In genomic region chr12:50763637-50764115, GRCh38 we compare ENCODE assay signal across 8 cellular contexts. TPM values are rescaled to one million over a fixed set of nuclear protein-coding genes. Genes with fewer than 3 reads are reported as not detected.
DNase-seq lines count a peak whose midpoint lies in the region; ATAC-seq, FAIRE-seq and TF ChIP-seq lines count a peak whose summit lies in the region.

TSS of gene ATF1 (plus strand) at chr12:50764101. CDS start at chr12:50780146, 16,045 bp downstream.

- no peaks in the 10 kb centered on the region for H3K27me3 Mint-ChIP-seq in central memory CD8-positive, alpha-beta T cell

- H3K4me1 Mint-ChIP-seq in central memory CD8-positive, alpha-beta T cell: peaks cover 30% of the 10 kb centered on the region

- H3K27me3 ChIP-seq in keratinocyte (ENCODE audit: control insufficient read depth, extremely low read depth, insufficient read depth, low read length): no peaks in the 10 kb centered on the region

- H3K9me3 ChIP-seq in keratinocyte (ENCODE audit: control insufficient read depth, low read depth, low read length): no peaks in the 10 kb centered on the region

- no peaks in the 10 kb centered on the region for H3K36me3 ChIP-seq in keratinocyte (ENCODE audit: control insufficient read depth in 2 of 2, extremely low read depth in 1 of 2, insufficient read depth in 2 of 2, low read length in 2 of 2)

- peaks cover 39% of the 10 kb centered on the region for H3K79me2 ChIP-seq in keratinocyte (ENCODE audit: control insufficient read depth, insufficient read depth, low read length)

- POLR2A ChIA-PET in AG04449 (lab: Yijun Ruan, JAX): interaction anchor here (0.5 to 1.5 kb wide), 5 partner anchors 10 to 240 kb away, joined by 3 to 5 read pairs (median 3); no protein-coding TSS in a partner anchor

- DNase-seq in AG04449 (ENCODE audit: low read depth, low spot score) (peak; percentile 38), NCI-H2227 (lab: John Stamatoyannopoulos, UW; ENCODE audit: unreplicated experiment) (peak; percentile 92), keratinocyte (ENCODE audit: low read depth, low spot score) (peak; percentile 59)
- DNase-seq in activated CD4-positive, CD25-positive, alpha-beta regulatory T cell (lab: John Stamatoyannopoulos, UW): peak; percentile 74 to 79 (median 77)
- DNase-seq in central memory CD8-positive, alpha-beta T cell (ENCODE audit: low spot score in 2 of 2): peak in 1 of 2 donors; percentile 83
- DNase-seq in stimulated activated CD4-positive, alpha-beta T cell treated with anti-CD3 and anti-CD28 coated beads, Interleukin-12 subunit alpha, Interleukin-12 subunit beta, amount 100 ng/mL, for 48 hours (ENCODE audit: low read depth in 2 of 3, low spot score in 1 of 3): peak; percentile 79 to 85 (median 83)

- H4K20me1 ChIP-seq in keratinocyte (ENCODE audit: control insufficient read depth, extremely low read depth, insufficient read depth, low read length): no peaks in the 10 kb centered on the region

- no peak for TF ChIP-seq CTCF in AG04449 (IDR thresholded peaks at IDR 0.05; ENCODE audit: insufficient read depth, low read length, missing control alignments)
- TF ChIP-seq CTCF in keratinocyte (optimal IDR thresholded peaks at IDR 0.05 in 1 of 3, IDR thresholded peaks at IDR 0.05 in 1 of 3, conservative IDR thresholded peaks at IDR 0.05 in 1 of 3; ENCODE audit: extremely low read depth in 1 of 3, insufficient read depth in 2 of 3, low read length in 3 of 3): no peak

- H3K27ac ChIP-seq in keratinocyte (ENCODE audit: control insufficient read depth, insufficient read depth, low read length): peak within 1 kb of the TSS; percentile 93

- CTCF ChIA-PET in AG04449 (lab: Yijun Ruan, JAX): interaction anchor here (2.9 to 7.0 kb wide), 3 partner anchors 13 to 598 kb away, joined by 8 to 106 read pairs (median 87); no protein-coding TSS in a partner anchor

- peak within 1 kb of the TSS; percentile 89 for H3K4me3 Mint-ChIP-seq in central memory CD8-positive, alpha-beta T cell

- H3K4me3 ChIP-seq in AG04449 (ENCODE audit: low read depth, low read length): peak within 1 kb of the TSS; percentile 89
- peak within 1 kb of the TSS; percentile 72 to 94 (median 90) for H3K4me3 ChIP-seq in keratinocyte (ENCODE audit: control insufficient read depth in 2 of 3, extremely low read depth in 1 of 3, insufficient read depth in 2 of 3, low read depth in 1 of 3, low read length in 3 of 3)

- peaks cover 18% of the 10 kb centered on the region for H3K36me3 Mint-ChIP-seq in central memory CD8-positive, alpha-beta T cell (ENCODE audit: insufficient read depth)

- H2AFZ ChIP-seq in keratinocyte (ENCODE audit: control insufficient read depth, low read length): peak within 1 kb of the TSS; percentile 85

- no peaks in the 10 kb centered on the region for H3K9me3 Mint-ChIP-seq in central memory CD8-positive, alpha-beta T cell

- peak within 1 kb of the TSS; percentile 97 for H3K27ac Mint-ChIP-seq in central memory CD8-positive, alpha-beta T cell (ENCODE audit: low read depth)

- FAIRE-seq in keratinocyte (lab: Jason Lieb, UNC): no peak

- ATAC-seq in GM18870 (IDR thresholded peaks at IDR 0.05; ENCODE audit: unreplicated experiment) (peak; percentile 40), HG03135 (IDR thresholded peaks at IDR 0.05; ENCODE audit: unreplicated experiment) (peak; percentile 68)
- ATAC-seq in central memory CD8-positive, alpha-beta T cell (replicated peaks; ENCODE audit: extremely low read depth, poor library complexity, severe bottlenecking): peak; percentile 84

- no peaks in the 10 kb centered on the region for H3K9me1 ChIP-seq in keratinocyte (ENCODE audit: control insufficient read depth, extremely low read depth, insufficient read depth, low read length)

- peaks cover 21% of the 10 kb centered on the region for H3K4me1 ChIP-seq in keratinocyte (ENCODE audit: control insufficient read depth, extremely low read depth, insufficient read depth, low read length)

- dilution Hi-C loops in keratinocyte (cut with MboI; ENCODE audit: extremely low pct_ligation_motif_present, low sequenced_read_pairs): no loop called here

- H3K9ac ChIP-seq in keratinocyte (ENCODE audit: control insufficient read depth, extremely low read depth, insufficient read depth, low read length): peak within 1 kb of the TSS; percentile 94

- H3K4me2 ChIP-seq in keratinocyte (ENCODE audit: control insufficient read depth, extremely low read depth, insufficient read depth, low read depth, low read length): peak within 1 kb of the TSS; percentile 85

RNA-seq across cellular contexts. Expression of gene ATF1, which starts in this region (rescaled TPM):
- polyA plus RNA-seq in keratinocyte: 37.3 to 44.1 TPM (median 37.4 TPM) in 3 replicates
- 23.9 TPM for polyA plus RNA-seq in keratinocyte (2011; ENCODE audit: low read depth)
- 21.7 and 37.3 TPM in 2 replicates for polyA plus RNA-seq in keratinocyte (2011; cell fraction: cytosol; rRNA removed)
- polyA plus RNA-seq in keratinocyte (2011; cell fraction: nucleus; rRNA removed): 27.8 and 34.2 TPM in 2 replicates
- 18.9 and 24.5 TPM in 2 replicates for polyA plus RNA-seq in keratinocyte (2012; ENCODE audit: low replicate concordance)
- polyA minus RNA-seq in keratinocyte: 21.4 to 36.6 TPM (median 32.6 TPM) in 3 replicates
- polyA minus RNA-seq in keratinocyte (2011; cell fraction: cytosol; rRNA and poly(A)+ RNA removed): 24.7 TPM
- polyA minus RNA-seq in keratinocyte (2011; cell fraction: nucleus; rRNA and poly(A)+ RNA removed): 13.6 and 21.2 TPM in 2 replicates
